17 cellular contexts compared by ENCODE assay signal in the genomic region with DNA sequence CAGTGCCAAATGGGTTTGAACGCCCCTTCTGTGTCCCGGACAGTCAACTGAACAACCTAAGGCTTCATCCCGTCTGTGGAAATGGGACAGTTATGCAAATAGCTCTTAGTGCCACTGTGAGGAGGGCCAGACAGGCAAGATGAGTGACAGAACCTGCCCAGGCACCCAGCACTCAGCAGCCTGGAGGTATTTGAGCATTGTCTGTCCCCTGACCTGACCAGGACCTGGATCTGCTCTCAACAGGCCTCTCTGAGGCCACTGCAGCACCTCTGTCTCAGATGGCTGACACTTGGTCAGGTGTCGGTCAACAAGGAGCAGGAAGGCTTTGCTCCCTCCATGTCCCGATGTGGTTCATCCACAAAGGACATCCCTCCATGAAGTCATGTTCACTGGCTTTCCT.
DNase-seq lines count a peak whose midpoint lies in the region; ATAC-seq lines count a peak whose summit lies in the region.
"Had no signal": no experiment of that assay in that cellular context is flagged by ENCODE, and none has a peak within 500 bp of the region (broad histone marks: within the 10 kb centered on the region; RNA-seq: fewer than 3 reads in every experiment).

No MANE protein-coding gene starts in this region.

- peak; percentile 22 for DNase-seq in DMS53 (lab: John Stamatoyannopoulos, UW)
- DNase-seq in DMS53 treated with DMSO at 0.1 percent for 48 hours (lab: John Stamatoyannopoulos, UW; ENCODE audit: unreplicated experiment), result no peak
- DNase-seq in ELF-1 (ENCODE audit: low read depth, low spot score), result peak; percentile 49
- DNase-seq in islet precursor cell, result peak; percentile 54
- peak; percentile 24 for DNase-seq in posterior vena cava (ENCODE audit: low spot score)
- DNase-seq in NCI-H2171 (lab: John Stamatoyannopoulos, UW), result no peak
- DNase-seq: BE2C; CD4-positive, alpha-beta T cell; CD8-positive, alpha-beta memory T cell; DMS 273 treated with DMSO at 0.1 percent for 48 hours; DND-41; GDM1; H9 had no signal

- intact Hi-C loops in posterior vena cava (cut with DNase I), result no loop called here

- no peak for ATAC-seq in HG02938 (IDR thresholded peaks at IDR 0.05; ENCODE audit: unreplicated experiment)
- ATAC-seq: GM12878, GM23338, HCT116 had no signal

Comparison
In these comparisons a context has a peak if more than half of its experiments do, and no peak if none do; other contexts are left out.
1. DNase-seq: peak in DMS53 (single experiment), ELF-1 (single experiment), islet precursor cell (single experiment) and posterior vena cava (single experiment); none in DMS53 treated with DMSO at 0.1 percent for 48 hours (single experiment) and NCI-H2171 (single experiment).